In the genomic region with DNA sequence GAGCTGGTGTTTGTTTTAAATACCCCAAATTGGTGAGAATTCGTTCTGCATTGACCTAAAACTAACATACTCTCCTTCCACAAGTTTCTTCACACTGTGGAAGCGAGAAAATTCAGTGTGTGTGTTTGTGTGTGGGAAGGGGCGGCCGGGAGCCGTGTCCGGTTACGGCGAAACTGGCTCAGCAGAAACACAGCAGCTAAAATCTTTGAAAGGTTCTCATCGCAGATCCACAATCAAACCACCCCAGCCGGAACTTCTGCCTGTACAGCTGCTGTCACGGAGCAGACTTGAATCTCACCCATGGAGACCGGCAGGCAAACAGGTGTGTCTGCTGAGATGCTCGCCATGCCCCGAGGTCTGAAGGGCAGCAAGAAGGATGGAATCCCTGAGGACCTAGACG, we compare ENCODE assay signal across 12 cellular contexts. TPM values are rescaled to one million over a fixed set of nuclear protein-coding genes. Genes with fewer than 3 reads are reported as not detected.
"Had no signal": no experiment of that assay in that cellular context is flagged by ENCODE, and none has a peak within 500 bp of the region (broad histone marks: within the 10 kb centered on the region; RNA-seq: fewer than 3 reads in every experiment).

TSS of gene TAF11L4 (plus strand) at position 301 of the 400 bp plus-strand sequence.

RNA-seq across cellular contexts. Expression of gene TAF11L4, which starts in this region (rescaled TPM):
- total RNA-seq: OCI-LY7, PC-3, PC-9, Peyer's patch, Right ventricle myocardium inferior, Right ventricle myocardium superior, RPMI7951, SJCRH30, SJSA1, SK-MEL-5, T-cell had no signal
- polyA plus RNA-seq: SK-N-SH had no signal
